In genomic region chr17:5110816-5111215, GRCh38 we compare ENCODE assay signal across 1 cellular context.
TF ChIP-seq lines count a peak whose summit lies in the region.

No MANE protein-coding gene starts in this region.

TF ChIP-seq in H1, 55 proteins besides CTCF, POLR2A, EP300 and RAD21:
- TF ChIP-seq TEAD4 (IDR thresholded peaks at IDR 0.05; ENCODE audit: low read depth, low read length) = no peak
- TF ChIP-seq, protein P1, sequence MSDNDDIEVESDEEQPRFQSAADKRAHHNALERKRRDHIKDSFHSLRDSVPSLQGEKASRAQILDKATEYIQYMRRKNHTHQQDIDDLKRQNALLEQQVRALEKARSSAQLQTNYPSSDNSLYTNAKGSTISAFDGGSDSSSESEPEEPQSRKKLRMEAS (IDR thresholded peaks at IDR 0.05) = peak; percentile 45; the same call in 1 of the 2 replicates
